Comparison of ENCODE assay signal across 12 cellular contexts in the genomic region with DNA sequence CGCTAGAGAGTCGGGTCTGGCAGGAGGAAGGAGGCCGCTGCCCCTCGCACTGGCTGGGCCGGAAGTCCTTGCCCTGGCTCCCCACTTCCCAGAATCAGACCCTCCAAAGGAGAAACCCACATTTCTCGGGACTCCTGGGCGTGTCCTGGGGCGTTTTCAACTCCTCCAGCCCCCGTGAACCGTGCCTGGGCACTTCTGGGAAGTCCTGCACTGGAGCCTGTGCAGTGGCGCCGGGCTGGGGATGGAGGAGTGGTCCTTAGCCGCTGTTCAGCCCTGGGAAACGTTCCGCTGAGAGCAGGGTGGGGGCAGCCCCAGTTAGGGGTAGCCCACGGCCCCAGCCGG. TPM values are rescaled to one million over a fixed set of nuclear protein-coding genes. Genes with fewer than 3 reads are reported as not detected.
A peak's percentile ranks its signal among the peaks of the same experiment; 100 is the strongest.
DNase-seq lines count a peak whose midpoint lies in the region; ATAC-seq and TF ChIP-seq lines count a peak whose summit lies in the region.
"Had no signal": no experiment of that assay in that cellular context is flagged by ENCODE, and none has a peak within 500 bp of the region (broad histone marks: within the 10 kb centered on the region; RNA-seq: fewer than 3 reads in every experiment).

No MANE protein-coding gene starts in this region.

- TF ChIP-seq CTCF in HFF-Myc (IDR thresholded peaks at IDR 0.05; ENCODE audit: low read depth, low read length, missing control alignments) (peak; percentile 2), ascending aorta (IDR thresholded peaks at IDR 0.05) (no peak), stomach (IDR thresholded peaks at IDR 0.05) (no peak)

- ATAC-seq in HG02610 (IDR thresholded peaks at IDR 0.05; ENCODE audit: unreplicated experiment) (no peak), GM18498 (IDR thresholded peaks at IDR 0.05; ENCODE audit: unreplicated experiment) (no peak), GM21390 (IDR thresholded peaks at IDR 0.05; ENCODE audit: unreplicated experiment) (no peak)

- intact Hi-C loops in ascending aorta (cut with DNase I) (no loop called here), stomach (cut with DNase I; ENCODE audit: low total_unique reads) (no loop called here)

- H3K4me3 ChIP-seq in HFF-Myc (replicated peaks; ENCODE audit: low read depth, low read length) (no peak overlapping the region), ascending aorta (peak overlapping the region; percentile 34 to 53), iPS-11a (ENCODE audit: low read depth, low read length) (peak overlapping the region; percentile 38), stomach (peak overlapping the region; percentile 7 to 24 (median 17))
- H3K4me3 ChIP-seq: thyroid gland had no signal

- TF ChIP-seq EP300 in stomach (IDR thresholded peaks at IDR 0.05), result no peak

- H3K27me3 ChIP-seq in ascending aorta, result peaks cover 3% of the 10 kb centered on the region
- H3K27me3 ChIP-seq in stomach, result peaks cover 20 to 100% (median 85%) of the 10 kb centered on the region in 3 donors

- no peak for TF ChIP-seq POLR2A in stomach (IDR thresholded peaks at IDR 0.05)

- 2 to 10% (median 4%) methylated on average over 2 to 17 of the region's 17 CpGs for WGBS in stomach, 5 donors

- H3K9me3 ChIP-seq in ascending aorta (no peaks in the 10 kb centered on the region), stomach (no peaks in the 10 kb centered on the region)
- H3K9me3 ChIP-seq: thyroid gland had no signal

- H3K36me3 ChIP-seq in ascending aorta, result no peaks in the 10 kb centered on the region
- no peaks in the 10 kb centered on the region for H3K36me3 ChIP-seq in stomach
- H3K36me3 ChIP-seq: thyroid gland had no signal

- peaks cover 7 to 10% of the 10 kb centered on the region in 2 donors for H3K4me1 ChIP-seq in ascending aorta
- peaks cover 16 to 45% (median 31%) of the 10 kb centered on the region in 4 donors for H3K4me1 ChIP-seq in stomach

- DNase-seq in HFF-Myc (ENCODE audit: extremely low read depth, low read depth) (no peak), ascending aorta (ENCODE audit: low spot score in 2 of 2) (no peak), stomach (no peak), NCI-H128 (lab: John Stamatoyannopoulos, UW; ENCODE audit: unreplicated experiment) (no peak)
- DNase-seq: activated CD8-positive, alpha-beta memory T cell treated with anti-CD3 and anti-CD28 coated beads, Interleukin-2, amount 50 U/mL, for 4 hours; NCI-H1048 had no signal

- no peak overlapping the region for H3K27ac ChIP-seq in ascending aorta
- H3K27ac ChIP-seq in stomach, result no peak overlapping the region
- H3K27ac ChIP-seq: thyroid gland had no signal

RNA-seq across cellular contexts. Expression of a gene that starts 3.0 kb away (rescaled TPM):
- total RNA-seq in ascending aorta (2.4 TPM), stomach (1 to 10 TPM in 3 of 5 donors, not detected in 2; 1.1 to 2.0 (median 1.2) TPM)
- under 1 TPM in 2 of 3 donors, not detected in 1; 0.25 to 0.68 TPM for polyA plus RNA-seq in stomach
- total RNA-seq: pulmonary artery endothelial cell had no signal
